2 cellular contexts compared by ENCODE assay signal in genomic region chr22:34833982-34834510, GRCh38.
TF ChIP-seq lines count a peak whose summit lies in the region.

No MANE protein-coding gene starts in this region.

TF ChIP-seq in GM23338, 12 proteins besides CTCF, POLR2A, EP300 and RAD21 (continued from another document):
- no peak for TF ChIP-seq ZNF462 (CRISPR knock-in tag; IDR thresholded peaks at IDR 0.05)
- TF ChIP-seq EZH2phosphoT487 (IDR thresholded peaks at IDR 0.05; ENCODE audit: unreplicated experiment) = no peak
- no peak for TF ChIP-seq POLR2AphosphoS5 (IDR thresholded peaks at IDR 0.05; ENCODE audit: low read depth)
- no peak for TF ChIP-seq NANOG (IDR thresholded peaks at IDR 0.05; ENCODE audit: borderline replicate concordance)
TF ChIP-seq in GM23338: peak in this region for 0.

TF ChIP-seq in WTC11, 78 proteins besides CTCF, POLR2A, EP300 and RAD21 (continued from another document):
- no peak for TF ChIP-seq AFF4 (CRISPR knock-in tag; IDR thresholded peaks at IDR 0.05; ENCODE audit: borderline replicate concordance)
- TF ChIP-seq E2F1 (CRISPR knock-in tag; IDR thresholded peaks at IDR 0.05) = no peak
